ENCODE assay signal across 8 cellular contexts in genomic region chr3:143972495-143973351, GRCh38. TPM values are rescaled to one million over a fixed set of nuclear protein-coding genes. Genes with fewer than 3 reads are reported as not detected.
DNase-seq lines count a peak whose midpoint lies in the region; TF ChIP-seq lines count a peak whose summit lies in the region.

No MANE protein-coding gene starts in this region.

- H2BK120ac ChIP-seq in H9 (ENCODE audit: low read depth, low read length, poor library complexity, severe bottlenecking), result no peak overlapping the region

- H3K36me3 Mint-ChIP-seq in H9 (ENCODE audit: insufficient read depth in 1 of 3, low read depth in 3 of 3), result peaks cover 0 to 2% (median 0%) of the 10 kb centered on the region in 3 experiments; a peak in 2 of 7 replicates
- H3K36me3 Mint-ChIP-seq in activated naive CD4-positive, alpha-beta T cell treated with anti-CD3 and anti-CD28 coated beads for 36 hours (ENCODE audit: low read depth), result no peaks in the 10 kb centered on the region

- no peak overlapping the region for H2BK20ac ChIP-seq in H9 (ENCODE audit: low read depth, low read length, poor library complexity, severe bottlenecking)

- CTCF ChIA-PET in activated naive CD4-positive, alpha-beta T cell treated with anti-CD3 and anti-CD28 coated beads for 36 hours (lab: Charles Lee), result interaction anchor here (0.5 to 2.0 kb wide), 9 partner anchors 7 to 200 kb away, joined by 3 to 7 read pairs (median 5); no protein-coding TSS in a partner anchor

- no peaks in the 10 kb centered on the region for H3K36me3 ChIP-seq in neuron (ENCODE audit: insufficient read depth, low read length)

- intact Hi-C loops in activated naive CD4-positive, alpha-beta T cell treated with anti-CD3 and anti-CD28 coated beads for 36 hours (cut with micrococcal nuclease), result loop anchor here (1.0 to 10.0 kb wide), 6 partner anchors 332 to 1828 kb away; partner anchors contain the start of genes ATR and TFDP2

- H3K4me3 ChIP-seq in neuron (ENCODE audit: low read length), result peak overlapping the region; percentile 94

- H3K27me3 ChIP-seq in H9 (ENCODE audit: insufficient read depth, low read length) (no peaks in the 10 kb centered on the region), neuron (ENCODE audit: insufficient read depth, low read length) (no peaks in the 10 kb centered on the region)

- H2BK15ac ChIP-seq in H9 (ENCODE audit: low read depth, low read length), result no peak overlapping the region

- H2AK5ac ChIP-seq in H9 (ENCODE audit: insufficient read length, low read length), result no peak overlapping the region

- H3K9me3 ChIP-seq in H9 (ENCODE audit: control insufficient read depth, low read depth, low read length) (no peaks in the 10 kb centered on the region), neuron (ENCODE audit: low read length) (no peaks in the 10 kb centered on the region)

- H3K27ac ChIP-seq in H9 (ENCODE audit: insufficient read length, low read depth, low read length), result no peak overlapping the region

- no peak overlapping the region for H2BK5ac ChIP-seq in H9 (ENCODE audit: insufficient read length, low read length)

- peak overlapping the region; percentile 90 to 93 for H3K4me3 Mint-ChIP-seq in H9
- peak overlapping the region; percentile 94 for H3K4me3 Mint-ChIP-seq in activated naive CD4-positive, alpha-beta T cell treated with anti-CD3 and anti-CD28 coated beads for 36 hours

- no peak overlapping the region for H3K4ac ChIP-seq in H9 (ENCODE audit: low read depth, low read length)

- H3K4me1 Mint-ChIP-seq in H9, result peaks cover 34 to 43% of the 10 kb centered on the region in 2 experiments
- H3K4me1 Mint-ChIP-seq in activated naive CD4-positive, alpha-beta T cell treated with anti-CD3 and anti-CD28 coated beads for 36 hours (ENCODE audit: low read depth), result peaks cover 24% of the 10 kb centered on the region

- no peak overlapping the region for H2BK12ac ChIP-seq in H9 (ENCODE audit: insufficient read length, low read depth, low read length)

- DNase-seq in GF-D8 (lab: John Stamatoyannopoulos, UW) (peak; percentile 72), H9 (peak; percentile 61), LoVo (ENCODE audit: low spot score) (peak; percentile 77), SIG-M5 (lab: John Stamatoyannopoulos, UW) (peak; percentile 52), foreskin melanocyte (peak; percentile 71), stromal cell of bone marrow (ENCODE audit: low read depth) (peak; percentile 75)
- peak; percentile 76 for DNase-seq in activated naive CD4-positive, alpha-beta T cell treated with anti-CD3 and anti-CD28 coated beads for 36 hours

- peaks cover 20% of the 10 kb centered on the region for H3K23me2 ChIP-seq in H9 (ENCODE audit: insufficient read length, low read depth, low read length, poor library complexity, severe bottlenecking)

- H3K79me2 ChIP-seq in H9 (ENCODE audit: insufficient read depth, low read length), result peaks cover 9% of the 10 kb centered on the region; the same call in 1 of the 2 replicates

- H3K4me2 ChIP-seq in H9 (ENCODE audit: insufficient read depth, insufficient read length, low read length), result peak overlapping the region; percentile 98

- H4K20me1 ChIP-seq in H9 (ENCODE audit: control insufficient read depth, insufficient read depth, insufficient read length), result no peaks in the 10 kb centered on the region

- peak overlapping the region; percentile 32 to 92 (median 46); a peak in 6 of 7 replicates for H3K27ac Mint-ChIP-seq in H9
- H3K27ac Mint-ChIP-seq in activated naive CD4-positive, alpha-beta T cell treated with anti-CD3 and anti-CD28 coated beads for 36 hours, result peak overlapping the region; percentile 92

- H3K79me1 ChIP-seq in H9 (ENCODE audit: insufficient read depth, low read depth, low read length, poor library complexity, severe bottlenecking), result no peaks in the 10 kb centered on the region

- peak overlapping the region; percentile 77 for H3K18ac ChIP-seq in H9 (ENCODE audit: insufficient read length, low read depth, low read length)

- peak overlapping the region; percentile 93 for H3K14ac ChIP-seq in H9 (ENCODE audit: insufficient read depth, low read length)

- no peaks in the 10 kb centered on the region; the same call in 1 of the 2 replicates for H3K27me3 Mint-ChIP-seq in H9 (ENCODE audit: low read depth)
- H3K27me3 Mint-ChIP-seq in activated naive CD4-positive, alpha-beta T cell treated with anti-CD3 and anti-CD28 coated beads for 36 hours (ENCODE audit: low read depth), result peaks cover 3% of the 10 kb centered on the region

- H4K91ac ChIP-seq in H9 (ENCODE audit: insufficient read length, low read depth, low read length), result no peak overlapping the region

- WGBS in H9 (ENCODE audit: extremely low coverage, insufficient read length, low lambda C conversion rate), result no CpG with 5 or more reads among the region's 89 CpGs

- peak overlapping the region; percentile 88 for H3K9ac ChIP-seq in H9 (ENCODE audit: extremely low read depth, insufficient read length, low read length)

- H2AFZ ChIP-seq in H9 (ENCODE audit: low read length), result no peak overlapping the region
- peak overlapping the region; percentile 31 for H2AFZ ChIP-seq in neuron (ENCODE audit: low read depth, low read length)

- H3K4me1 ChIP-seq in H9 (ENCODE audit: insufficient read depth, low read length), result no peaks in the 10 kb centered on the region
- H3K4me1 ChIP-seq in neuron (ENCODE audit: insufficient read depth, low read length), result peaks cover 19% of the 10 kb centered on the region

- H4K8ac ChIP-seq in H9 (replicated peaks; ENCODE audit: insufficient read length, low read depth, low read length), result no peak overlapping the region

- no peak overlapping the region for H3K23ac ChIP-seq in H9 (ENCODE audit: insufficient read length, low read depth, low read length)

- H3T11ph ChIP-seq in H9 (ENCODE audit: low read length), result no peak overlapping the region

- TF ChIP-seq CTCF in H9 (conservative IDR thresholded peaks at IDR 0.05), result peak; percentile 59

- no peak overlapping the region for H3K56ac ChIP-seq in H9 (ENCODE audit: insufficient read length, low read depth, low read length)

- no peaks in the 10 kb centered on the region; a peak in 2 of 5 replicates for H3K9me3 Mint-ChIP-seq in H9
- H3K9me3 Mint-ChIP-seq in activated naive CD4-positive, alpha-beta T cell treated with anti-CD3 and anti-CD28 coated beads for 36 hours, result no peaks in the 10 kb centered on the region

- H4K5ac ChIP-seq in H9 (ENCODE audit: insufficient read length, low read depth, low read length), result no peak overlapping the region

RNA-seq across cellular contexts. Expression of gene DIPK2A, which starts 1.1 kb away (rescaled TPM):
- 22.0 and 22.9 TPM in 2 replicates for total RNA-seq in H9 (2021)
- 1 to 10 TPM; 5.6 to 6.3 TPM for total RNA-seq in activated naive CD4-positive, alpha-beta T cell treated with anti-CD3 and anti-CD28 coated beads for 36 hours
